In genomic region chr2:14348247-14348646, GRCh38 we compare ENCODE assay signal across 22 cellular contexts.
"Had no signal": no experiment of that assay in that cellular context is flagged by ENCODE, and none has a peak within 500 bp of the region (broad histone marks: within the 10 kb centered on the region; RNA-seq: fewer than 3 reads in every experiment).

No MANE protein-coding gene starts in this region.

- H3K4me2 ChIP-seq: smooth muscle cell had no signal

- H3K4me1 Mint-ChIP-seq: activated naive CD8-positive, alpha-beta T cell treated with anti-CD3 and anti-CD28 coated beads, Interleukin-2, amount 10 ng/mL, durations not matched to agents 7 days and 5 days; central memory CD8-positive, alpha-beta T cell had no signal

- H3K27ac ChIP-seq: brain microvascular endothelial cell, coronary artery, esophagus squamous epithelium, left ventricle myocardium inferior, neutrophil, right atrium auricular region, transverse colon had no signal

- H3K9me3 ChIP-seq: esophagus squamous epithelium, left ventricle myocardium inferior, mucosa of descending colon, neutrophil, right atrium auricular region, transverse colon had no signal

- H3K36me3 Mint-ChIP-seq: activated naive CD8-positive, alpha-beta T cell treated with anti-CD3 and anti-CD28 coated beads, Interleukin-2, amount 10 ng/mL, durations not matched to agents 7 days and 5 days; naive thymus-derived CD4-positive, alpha-beta T cell had no signal

- H3K4me3 ChIP-seq: coronary artery, esophagus squamous epithelium, left ventricle myocardium inferior, mucosa of descending colon, right atrium auricular region, smooth muscle cell, transverse colon had no signal

- H3K4me1 ChIP-seq: esophagus squamous epithelium, left ventricle myocardium inferior, right atrium auricular region, transverse colon had no signal

- DNase-seq: activated CD4-positive, alpha-beta T cell treated with anti-CD3 and anti-CD28 coated beads, Interleukin-2, amount 50 U/mL, for 1 hour; activated CD8-positive, alpha-beta memory T cell treated with anti-CD3 and anti-CD28 coated beads for 24 hours; activated naive CD8-positive, alpha-beta T cell treated with anti-CD3 and anti-CD28 coated beads, Interleukin-2, amount 10 ng/mL, durations not matched to agents 7 days and 5 days; brain microvascular endothelial cell; effector CD8-positive, alpha-beta T cell; esophagus squamous epithelium; foreskin fibroblast; left ventricle myocardium inferior; mucosa of descending colon; naive thymus-derived CD4-positive, alpha-beta T cell; stimulated activated CD4-positive, alpha-beta T cell treated with anti-CD3 and anti-CD28 coated beads, Interleukin-4, amount 100 ng/mL, for 4 hours; stimulated activated CD8-positive, alpha-beta memory T cell treated with anti-CD3 and anti-CD28 coated beads, Interleukin-4, amount 100 ng/mL, for 48 hours; stimulated activated naive CD4-positive, alpha-beta T cell treated with Interleukin-2 at 50 U/mL for 16 hours; substantia nigra; T-helper 2 cell; transverse colon had no signal

- H3K27ac Mint-ChIP-seq: activated naive CD8-positive, alpha-beta T cell treated with anti-CD3 and anti-CD28 coated beads, Interleukin-2, amount 10 ng/mL, durations not matched to agents 7 days and 5 days; naive thymus-derived CD4-positive, alpha-beta T cell had no signal

- H3K36me3 ChIP-seq: brain microvascular endothelial cell, esophagus squamous epithelium, left ventricle myocardium inferior, neutrophil, right atrium auricular region, transverse colon had no signal

- H3K27me3 Mint-ChIP-seq: activated naive CD8-positive, alpha-beta T cell treated with anti-CD3 and anti-CD28 coated beads, Interleukin-2, amount 10 ng/mL, durations not matched to agents 7 days and 5 days; central memory CD8-positive, alpha-beta T cell; naive thymus-derived CD4-positive, alpha-beta T cell had no signal

- ATAC-seq: activated CD4-positive, CD25-positive, alpha-beta regulatory T cell treated with anti-CD3 and anti-CD28 coated beads, Interleukin-2, amount 50 U/mL, for 24 hours; mucosa of descending colon; naive thymus-derived CD4-positive, alpha-beta T cell had no signal

- H3K4me3 Mint-ChIP-seq: activated naive CD8-positive, alpha-beta T cell treated with anti-CD3 and anti-CD28 coated beads, Interleukin-2, amount 10 ng/mL, durations not matched to agents 7 days and 5 days; central memory CD8-positive, alpha-beta T cell; naive thymus-derived CD4-positive, alpha-beta T cell had no signal

- H3K27me3 ChIP-seq: brain microvascular endothelial cell, esophagus squamous epithelium, neutrophil, right atrium auricular region, transverse colon had no signal
